Comparison of ENCODE assay signal across 9 cellular contexts in the genomic region with DNA sequence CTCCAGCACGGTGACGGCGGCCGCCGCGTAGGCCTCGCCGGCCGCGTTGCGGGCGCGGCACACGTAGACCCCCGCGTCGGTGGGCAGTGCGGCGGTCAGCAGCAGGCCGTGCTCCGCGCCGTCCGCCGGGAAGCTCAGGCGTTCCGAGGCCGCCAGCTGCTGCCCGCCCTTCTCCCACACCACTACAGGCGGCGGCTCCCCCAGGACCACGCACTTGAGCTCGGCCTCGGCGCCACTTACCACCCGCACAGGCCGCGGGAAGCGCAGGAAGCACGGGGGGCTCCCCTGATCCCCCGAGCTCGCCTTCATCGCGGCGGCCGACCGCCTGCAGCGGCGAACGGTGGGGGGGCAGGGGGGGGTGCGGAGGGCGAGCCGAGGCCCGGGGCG. TPM values are rescaled to one million over a fixed set of nuclear protein-coding genes. Genes with fewer than 3 reads are reported as not detected.
DNase-seq lines count a peak whose midpoint lies in the region; ATAC-seq and TF ChIP-seq lines count a peak whose summit lies in the region.
"Had no signal": no experiment of that assay in that cellular context is flagged by ENCODE, and none has a peak within 500 bp of the region (broad histone marks: within the 10 kb centered on the region; RNA-seq: fewer than 3 reads in every experiment).

No MANE protein-coding gene starts in this region.

- no peaks in the 10 kb centered on the region for H3K9me3 Mint-ChIP-seq in endothelial cell (ENCODE audit: unreplicated experiment)

- intact Hi-C loops in A673 (cut with micrococcal nuclease; ENCODE audit: unreplicated experiment) (no loop called here), mucosa of descending colon (cut with DNase I, micrococcal nuclease) (no loop called here)

- H3K27me3 ChIP-seq in A673 (replicated peaks; ENCODE audit: insufficient read depth, low read depth, low read length, poor library complexity) (no peaks in the 10 kb centered on the region), endocrine pancreas (ENCODE audit: control insufficient read depth, insufficient read depth, low read length) (no peaks in the 10 kb centered on the region)

- H3K36me3 ChIP-seq in A673 (ENCODE audit: insufficient read depth, low read length, poor library complexity, severe bottlenecking) = no peaks in the 10 kb centered on the region
- no peaks in the 10 kb centered on the region for H3K36me3 ChIP-seq in endocrine pancreas (ENCODE audit: control insufficient read depth, insufficient read depth, low read length)
- H3K36me3 ChIP-seq in mucosa of descending colon (ENCODE audit: low read depth) = no peaks in the 10 kb centered on the region

- H3K27ac ChIP-seq in A673 (ENCODE audit: low read depth, low read length, poor library complexity, severe bottlenecking) = peak overlapping the region; percentile 77

- H3K27ac Mint-ChIP-seq in endothelial cell (ENCODE audit: unreplicated experiment) = no peak overlapping the region

- H3K27me3 Mint-ChIP-seq in endothelial cell (ENCODE audit: unreplicated experiment) = peaks cover 26% of the 10 kb centered on the region

- H3K4me1 Mint-ChIP-seq in endothelial cell (ENCODE audit: unreplicated experiment) = peaks cover 10% of the 10 kb centered on the region

- CTCF ChIA-PET in A673 (lab: Charles Lee) = interaction anchor here (0.6 to 1.1 kb wide), 3 partner anchors 18 to 106 kb away, joined by 3 read pairs; no protein-coding TSS in a partner anchor

- peaks cover 21% of the 10 kb centered on the region for H3K36me3 Mint-ChIP-seq in endothelial cell (ENCODE audit: low read depth, unreplicated experiment)

- no TSS peak for BruUV-seq in A673 (replicated peaks; lab: Mats Ljungman, UMichigan)

- H3K9ac ChIP-seq in endocrine pancreas (ENCODE audit: control insufficient read depth, insufficient read depth, low read length) = peak overlapping the region; percentile 65

- TF ChIP-seq CTCF in A673 (conservative IDR thresholded peaks at IDR 0.05; ENCODE audit: low read depth, low read length) (no peak), mucosa of descending colon (IDR thresholded peaks at IDR 0.05) (no peak), endothelial cell (IDR thresholded peaks at IDR 0.05; ENCODE audit: unreplicated experiment) (no peak)

- no peak overlapping the region for H3K4me3 Mint-ChIP-seq in endothelial cell (ENCODE audit: unreplicated experiment)

- H3K9me3 ChIP-seq in A673 (ENCODE audit: low read depth, low read length, poor library complexity, severe bottlenecking) = no peaks in the 10 kb centered on the region
- no peaks in the 10 kb centered on the region for H3K9me3 ChIP-seq in endocrine pancreas (ENCODE audit: control insufficient read depth, low read length)
- no peaks in the 10 kb centered on the region for H3K9me3 ChIP-seq in mucosa of descending colon

- H3K4me3 ChIP-seq in A673 (ENCODE audit: low read depth, low read length, poor library complexity, severe bottlenecking) (peak overlapping the region; percentile 70), endocrine pancreas (ENCODE audit: control insufficient read depth, insufficient read depth, low read length) (no peak overlapping the region), mucosa of descending colon (peak overlapping the region; percentile 17)

- peaks cover 14% of the 10 kb centered on the region for H3K4me1 ChIP-seq in A673 (ENCODE audit: insufficient read depth, low read length, poor library complexity, severe bottlenecking)
- no peaks in the 10 kb centered on the region for H3K4me1 ChIP-seq in endocrine pancreas (ENCODE audit: control insufficient read depth, insufficient read depth, low read length)
- peaks cover 15% of the 10 kb centered on the region for H3K4me1 ChIP-seq in mucosa of descending colon (ENCODE audit: low read depth)

- peak; percentile 27 for ATAC-seq in mucosa of descending colon

- DNase-seq in A673 (ENCODE audit: low spot score) = no peak
- peak; percentile 22 for DNase-seq in HuH-7 (ENCODE audit: low spot score)
- no peak for DNase-seq in mucosa of descending colon
- no peak for DNase-seq in H4 (ENCODE audit: low spot score)
- no peak for DNase-seq in endothelial cell (ENCODE audit: low spot score)
- no peak for DNase-seq in hippocampal formation (lab: John Stamatoyannopoulos, UW)
- DNase-seq in NCI-H1694 treated with DMSO at 0.1 percent for 48 hours (lab: John Stamatoyannopoulos, UW) = no peak

- POLR2A ChIA-PET in A673 (lab: Charles Lee; ENCODE audit: low non-redundant PET) = no interaction called here

RNA-seq across cellular contexts. Expression of gene OBSL1, which starts 0.4 kb away (rescaled TPM):
- total RNA-seq in A673 (2021) = 23.1 and 46.6 TPM in 2 replicates
- 10 to 100 TPM in 2 of 3 donors, 1 to 10 TPM in 1; 7.6 to 53.0 (median 12.6) TPM for total RNA-seq in mucosa of descending colon
- 51.9 and 67.4 TPM in 2 replicates for total RNA-seq in H4 (2014; rRNA removed; shearing (Covaris generic))
- 53.4 TPM for total RNA-seq in endothelial cell (ENCODE audit: unreplicated experiment)

RNA-seq across cellular contexts. Expression of gene INHA, which starts 1.2 kb away (rescaled TPM):
- 0.70 TPM in 1 of 2 replicates, not detected in the other for total RNA-seq in A673 (2021)
- under 1 TPM in 1 of 3 donors, not detected in 2; 0.19 TPM for total RNA-seq in mucosa of descending colon
- 0.35 TPM in 1 of 2 replicates, not detected in the other for total RNA-seq in H4 (2014; rRNA removed; shearing (Covaris generic))
- not detected for total RNA-seq in endothelial cell (ENCODE audit: unreplicated experiment)
- total RNA-seq: mononuclear cell had no signal

RNA-seq across cellular contexts. Expression of gene STK11IP, which starts 26.7 kb away (rescaled TPM):
- 35.6 and 43.9 TPM in 2 replicates for total RNA-seq in A673 (2021)
- total RNA-seq in mucosa of descending colon = 10 to 100 TPM; 34.6 to 42.0 (median 39.6) TPM
- 5.4 and 8.7 TPM in 2 replicates for total RNA-seq in H4 (2014; rRNA removed; shearing (Covaris generic))
- 23.8 TPM for total RNA-seq in endothelial cell (ENCODE audit: unreplicated experiment)

RNA-seq across cellular contexts. Expression of gene TMEM198, which starts 27.1 kb away (rescaled TPM):
- total RNA-seq in A673 (2021) (4.6 and 7.6 TPM in 2 replicates), mucosa of descending colon (1 to 10 TPM in 2 of 3 donors, under 1 TPM in 1; 0.69 to 2.7 (median 2.7) TPM), endothelial cell (ENCODE audit: unreplicated experiment) (not detected)
- total RNA-seq in H4 (2014; rRNA removed; shearing (Covaris generic)) = 0.86 and 1.9 TPM in 2 replicates
- total RNA-seq: mononuclear cell had no signal

RNA-seq across cellular contexts. Expression of gene CHPF, which starts 27.3 kb away (rescaled TPM):
- total RNA-seq in A673 (2021) (13.8 and 15.8 TPM in 2 replicates), mucosa of descending colon (10 to 100 TPM; 19.4 to 25.9 (median 20.5) TPM), endothelial cell (ENCODE audit: unreplicated experiment) (4.1 TPM)
- total RNA-seq in H4 (2014; rRNA removed; shearing (Covaris generic)) = 53.9 and 85.6 TPM in 2 replicates
